Comparison of ENCODE assay signal across 8 cellular contexts in the genomic region with DNA sequence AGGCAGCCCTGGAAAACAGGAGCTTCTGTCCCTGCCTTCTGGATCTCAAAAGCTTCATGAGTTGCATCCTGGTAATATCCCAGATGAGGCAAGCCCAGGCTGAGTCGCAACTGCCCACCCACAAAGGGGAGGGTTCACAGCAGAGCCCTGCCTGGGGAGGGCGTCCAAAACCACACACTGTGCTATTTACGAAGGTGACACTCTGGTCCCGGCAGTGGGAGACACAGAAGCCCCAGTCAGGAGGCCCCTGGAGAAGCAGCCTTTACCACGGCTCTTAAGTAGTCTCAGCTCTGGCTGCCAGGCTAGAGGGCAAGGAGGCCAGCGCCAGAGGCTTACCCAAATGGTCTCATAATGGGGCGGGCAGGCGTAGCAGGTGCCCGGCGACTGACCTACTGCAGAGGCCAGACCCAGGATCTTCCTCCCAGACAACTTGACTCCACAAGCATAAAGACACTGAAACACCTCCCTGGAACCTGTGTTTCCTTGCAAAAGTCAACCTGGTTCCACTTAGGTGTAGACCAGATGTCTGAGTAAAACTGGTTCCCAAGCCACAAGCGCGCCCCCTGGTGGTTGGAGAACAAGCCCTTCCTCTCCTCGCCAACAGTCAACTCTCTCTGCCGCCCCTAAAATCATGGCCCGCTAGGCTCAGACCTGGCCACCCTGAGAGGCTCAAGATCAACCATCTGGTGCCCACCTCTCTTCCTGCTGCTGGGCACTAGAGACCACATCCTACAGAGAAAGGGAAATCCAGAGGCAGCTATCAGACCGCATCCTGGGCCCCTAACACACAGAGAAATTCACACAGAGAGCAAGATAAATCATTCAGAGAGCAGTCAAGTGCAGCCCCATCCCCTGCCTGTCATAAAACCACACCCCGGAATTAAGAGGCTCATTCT. TPM values are rescaled to one million over a fixed set of nuclear protein-coding genes. Genes with fewer than 3 reads are reported as not detected.
A peak's percentile ranks its signal among the peaks of the same experiment; 100 is the strongest.
DNase-seq lines count a peak whose midpoint lies in the region; ATAC-seq and TF ChIP-seq lines count a peak whose summit lies in the region.

No MANE protein-coding gene starts in this region.

- no peak overlapping the region for H3K4me3 Mint-ChIP-seq in activated T-helper 2 cell treated with anti-CD3 and anti-CD28 coated beads, Interferon-gamma antibody, Interleukin-2, Interleukin-4, amounts not matched to agents 10 μg/mL and 5 μg/mL and 100 μg/mL, durations not matched to agents 14 hours and 24 hours and 36 hours (ENCODE audit: low read depth)
- H3K4me3 Mint-ChIP-seq in osteocyte (ENCODE audit: unreplicated experiment) = no peak overlapping the region

- no peak for TF ChIP-seq POLR2A in gastroesophageal sphincter (IDR thresholded peaks at IDR 0.05)

- H3K9me3 ChIP-seq in gastroesophageal sphincter (no peaks in the 10 kb centered on the region), thoracic aorta (no peaks in the 10 kb centered on the region)

- TF ChIP-seq CTCF in gastroesophageal sphincter (IDR thresholded peaks at IDR 0.05) (peak in 3 of 4 experiments; percentile 77 to 88 (median 84)), osteocyte (IDR thresholded peaks at IDR 0.05) (peak; percentile 71), thoracic aorta (IDR thresholded peaks at IDR 0.05) (peak; percentile 88)

- H3K27ac Mint-ChIP-seq in activated T-helper 2 cell treated with anti-CD3 and anti-CD28 coated beads, Interferon-gamma antibody, Interleukin-2, Interleukin-4, amounts not matched to agents 10 μg/mL and 5 μg/mL and 100 μg/mL, durations not matched to agents 14 hours and 24 hours and 36 hours = no peak overlapping the region
- no peak overlapping the region for H3K27ac Mint-ChIP-seq in osteocyte (ENCODE audit: unreplicated experiment)

- intact Hi-C loops in activated T-helper 2 cell treated with anti-CD3 and anti-CD28 coated beads, Interferon-gamma antibody, Interleukin-2, Interleukin-4, amounts not matched to agents 10 μg/mL and 5 μg/mL and 100 μg/mL, durations not matched to agents 14 hours and 24 hours and 36 hours (cut with micrococcal nuclease) = loop anchor here (1.0 to 10.0 kb wide), 7 partner anchors 33 to 609 kb away; no protein-coding TSS in a partner anchor

- H3K4me1 ChIP-seq in gastroesophageal sphincter (peaks cover 0 to 32% (median 3%) of the 10 kb centered on the region in 3 donors), thoracic aorta (ENCODE audit: control insufficient read depth in 1 of 2, low read depth in 2 of 2) (peaks cover 23 to 40% of the 10 kb centered on the region in 2 donors)

- H3K27me3 Mint-ChIP-seq in activated T-helper 2 cell treated with anti-CD3 and anti-CD28 coated beads, Interferon-gamma antibody, Interleukin-2, Interleukin-4, amounts not matched to agents 10 μg/mL and 5 μg/mL and 100 μg/mL, durations not matched to agents 14 hours and 24 hours and 36 hours (ENCODE audit: low read depth) = peaks cover 16% of the 10 kb centered on the region
- H3K27me3 Mint-ChIP-seq in osteocyte (ENCODE audit: unreplicated experiment) = no peaks in the 10 kb centered on the region

- H3K36me3 Mint-ChIP-seq in activated T-helper 2 cell treated with anti-CD3 and anti-CD28 coated beads, Interferon-gamma antibody, Interleukin-2, Interleukin-4, amounts not matched to agents 10 μg/mL and 5 μg/mL and 100 μg/mL, durations not matched to agents 14 hours and 24 hours and 36 hours (ENCODE audit: low read depth) = peaks cover 18% of the 10 kb centered on the region
- H3K36me3 Mint-ChIP-seq in osteocyte (ENCODE audit: unreplicated experiment) = peaks cover 3% of the 10 kb centered on the region

- WGBS in gastroesophageal sphincter (ENCODE audit: low coverage in 1 of 2), 2 donors = 33 to 57% methylated on average over 3 to 4 of the region's 17 CpGs

- H3K4me3 ChIP-seq in gastroesophageal sphincter (peak overlapping the region in 1 of 2 donors; percentile 63), thoracic aorta (no peak overlapping the region)

- H3K27ac ChIP-seq in gastroesophageal sphincter = peak overlapping the region in 1 of 4 donors; percentile 70
- peak overlapping the region in 1 of 2 donors; percentile 60 for H3K27ac ChIP-seq in thoracic aorta

- peaks cover 0 to 8% of the 10 kb centered on the region in 2 donors for H3K36me3 ChIP-seq in gastroesophageal sphincter
- H3K36me3 ChIP-seq in thoracic aorta = no peaks in the 10 kb centered on the region

- peaks cover 28% of the 10 kb centered on the region for H3K4me1 Mint-ChIP-seq in activated T-helper 2 cell treated with anti-CD3 and anti-CD28 coated beads, Interferon-gamma antibody, Interleukin-2, Interleukin-4, amounts not matched to agents 10 μg/mL and 5 μg/mL and 100 μg/mL, durations not matched to agents 14 hours and 24 hours and 36 hours (ENCODE audit: low read depth)
- peaks cover 34% of the 10 kb centered on the region for H3K4me1 Mint-ChIP-seq in osteocyte (ENCODE audit: unreplicated experiment)

- no peaks in the 10 kb centered on the region for H3K9me3 Mint-ChIP-seq in activated T-helper 2 cell treated with anti-CD3 and anti-CD28 coated beads, Interferon-gamma antibody, Interleukin-2, Interleukin-4, amounts not matched to agents 10 μg/mL and 5 μg/mL and 100 μg/mL, durations not matched to agents 14 hours and 24 hours and 36 hours
- no peaks in the 10 kb centered on the region for H3K9me3 Mint-ChIP-seq in osteocyte (ENCODE audit: unreplicated experiment)

- no peak for TF ChIP-seq EP300 in gastroesophageal sphincter (IDR thresholded peaks at IDR 0.05)

- DNase-seq in DMS79 (lab: John Stamatoyannopoulos, UW) (peak; percentile 11), OCI-M1 (lab: John Stamatoyannopoulos, UW) (peak; percentile 62), osteocyte (ENCODE audit: extremely low spot score, unreplicated experiment) (no peak), thoracic aorta (ENCODE audit: low spot score) (no peak)
- DNase-seq in activated T-helper 2 cell treated with anti-CD3 and anti-CD28 coated beads, Interferon-gamma antibody, Interleukin-2, Interleukin-4, amounts not matched to agents 10 μg/mL and 5 μg/mL and 100 μg/mL, durations not matched to agents 14 hours and 24 hours and 36 hours (ENCODE audit: low spot score) = peak; percentile 80

- ATAC-seq in HG03097 (IDR thresholded peaks at IDR 0.05; ENCODE audit: low FRiP score, unreplicated experiment) (peak; percentile 48), gastroesophageal sphincter (peak; percentile 31), thoracic aorta (ENCODE audit: insufficient number of reproducible peaks, low FRiP score, low read depth) (no peak), GM21723 (IDR thresholded peaks at IDR 0.05; ENCODE audit: unreplicated experiment) (no peak)

- H3K27me3 ChIP-seq in gastroesophageal sphincter = no peaks in the 10 kb centered on the region
- no peaks in the 10 kb centered on the region for H3K27me3 ChIP-seq in thoracic aorta (replicated peaks; ENCODE audit: insufficient read depth)

RNA-seq across cellular contexts. Expression of a gene that starts 5.2 kb away (rescaled TPM):
- 6.8 and 7.4 TPM in 2 replicates for total RNA-seq in activated T-helper 2 cell treated with anti-CD3 and anti-CD28 coated beads, Interferon-gamma antibody, Interleukin-2, Interleukin-4, amounts not matched to agents 10 μg/mL and 5 μg/mL and 100 μg/mL, durations not matched to agents 14 hours and 24 hours and 36 hours
- total RNA-seq in gastroesophageal sphincter = 10 to 100 TPM; 17.2 to 49.6 (median 40.5) TPM
- total RNA-seq in osteocyte = 16.6 and 17.0 TPM in 2 replicates
- 10 to 100 TPM; 24.9 to 27.4 TPM for total RNA-seq in thoracic aorta

Comparison
In these comparisons a context has a peak if more than half of its experiments do, and no peak if none do; other contexts are left out.
1. DNase-seq: peak in DMS79 (single experiment), OCI-M1 (single experiment) and activated T-helper 2 cell treated with anti-CD3 and anti-CD28 coated beads, Interferon-gamma antibody, Interleukin-2, Interleukin-4, amounts not matched to agents 10 μg/mL and 5 μg/mL and 100 μg/mL, durations not matched to agents 14 hours and 24 hours and 36 hours (single experiment); none in osteocyte (single experiment) and thoracic aorta (single experiment).
2. ATAC-seq: peak in HG03097 (single experiment) and gastroesophageal sphincter (single experiment); none in thoracic aorta (single experiment) and GM21723 (single experiment).
3. Peak in every context shown above with its lines, with median percentiles within 50 percentile points of each other: CTCF ChIP-seq.